31 cellular contexts compared by ENCODE assay signal in the genomic region with DNA sequence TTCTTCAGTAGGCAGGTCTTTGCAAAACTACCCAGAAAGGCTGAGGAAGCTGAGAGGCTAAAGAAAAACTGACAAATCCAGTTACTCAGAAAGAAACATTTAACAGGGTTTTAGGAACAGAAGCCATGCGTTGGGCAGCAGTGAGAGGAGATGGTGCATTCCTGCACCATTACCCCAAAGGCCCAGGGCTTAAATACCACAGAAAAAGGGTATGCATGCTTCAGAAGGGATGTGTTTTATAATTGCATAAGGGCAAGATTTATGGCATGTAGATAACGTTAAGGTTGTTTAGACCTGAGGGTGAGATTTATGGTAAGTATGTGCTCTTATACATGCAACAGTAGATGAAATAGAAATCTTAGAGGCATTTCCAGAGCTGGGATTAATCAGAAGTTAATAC. TPM values are rescaled to one million over a fixed set of nuclear protein-coding genes. Genes with fewer than 3 reads are reported as not detected.
A peak's percentile ranks its signal among the peaks of the same experiment; 100 is the strongest.
DNase-seq lines count a peak whose midpoint lies in the region; ATAC-seq, FAIRE-seq and TF ChIP-seq lines count a peak whose summit lies in the region.
"Had no signal": no experiment of that assay in that cellular context is flagged by ENCODE, and none has a peak within 500 bp of the region (broad histone marks: within the 10 kb centered on the region; RNA-seq: fewer than 3 reads in every experiment).

No MANE protein-coding gene starts in this region.

- no peak overlapping the region for H3K4me2 ChIP-seq in SK-N-SH
- no peak overlapping the region for H3K4me2 ChIP-seq in astrocyte (ENCODE audit: low read length)

- no peak overlapping the region for H3K9ac ChIP-seq in SK-N-SH
- no peak overlapping the region for H3K9ac ChIP-seq in astrocyte (ENCODE audit: low read length)

- no peaks in the 10 kb centered on the region for H3K9me2 ChIP-seq in SK-N-SH

- peaks cover 11% of the 10 kb centered on the region for H3F3A ChIP-seq in SK-N-SH (replicated peaks; ENCODE audit: insufficient read depth)

- POLR2A ChIA-PET in SK-N-SH (lab: Yijun Ruan, JAX) (no interaction called here), Caco-2 (lab: Charles Lee) (no interaction called here)

- H3K27me3 ChIP-seq in SK-N-SH (ENCODE audit: insufficient read depth) (no peaks in the 10 kb centered on the region), astrocyte (ENCODE audit: insufficient read depth, low read length) (no peaks in the 10 kb centered on the region), Caco-2 (replicated peaks; ENCODE audit: control insufficient read depth, insufficient read depth, low read length) (no peaks in the 10 kb centered on the region)
- H3K27me3 ChIP-seq: colonic mucosa, SJSA1, upper lobe of right lung had no signal

- 40% methylated on average over 2 of the region's 2 CpGs for WGBS in SK-N-SH (ENCODE audit: low lambda C conversion rate)

- H3K27ac ChIP-seq in SK-N-SH (ENCODE audit: low read depth in 2 of 2, low read length in 1 of 2) (peak overlapping the region in 1 of 2 experiments; percentile 12; a peak in 1 of 4 replicates), astrocyte (ENCODE audit: low read depth, low read length) (peak overlapping the region; percentile 66)
- H3K27ac ChIP-seq: 22Rv1, lower lobe of right lung, upper lobe of right lung had no signal

- H3K4me3 ChIP-seq in SK-N-SH (ENCODE audit: low read depth in 2 of 2, low read length in 1 of 2), result no peak overlapping the region
- no peak overlapping the region for H3K4me3 ChIP-seq in astrocyte (ENCODE audit: insufficient read depth, low read depth, low read length)
- no peak overlapping the region for H3K4me3 ChIP-seq in Caco-2 (ENCODE audit: low read depth, low read length)
- H3K4me3 ChIP-seq: colonic mucosa, lower lobe of right lung, SJSA1, upper lobe of right lung had no signal

- ATAC-seq in SK-N-SH treated with all-trans-retinoic acid at 6 μM for 48 hours (no peak), HG03521 (IDR thresholded peaks at IDR 0.05; ENCODE audit: unreplicated experiment) (no peak)
- ATAC-seq: lower lobe of right lung; natural killer cell treated with Interleukin-12 subunit alpha and Interleukin-12 subunit beta and Interleukin-15 and Interleukin-18, amount 100 ng/mL, for 72 hours; stimulated activated memory B cell treated with anti-CD40 and anti-IgM and Interleukin-4, amounts not matched to agents 10 μg/mL and 1 μg/mL and 100 μg/mL, for 72 hours; T-cell; upper lobe of right lung; WTC11 had no signal

- no peaks in the 10 kb centered on the region for H3K27me3 Mint-ChIP-seq in astrocyte (ENCODE audit: low read depth, unreplicated experiment)
- no peaks in the 10 kb centered on the region for H3K27me3 Mint-ChIP-seq in type B pancreatic cell
- H3K27me3 Mint-ChIP-seq in Caco-2 (ENCODE audit: insufficient read depth, unreplicated experiment), result no peaks in the 10 kb centered on the region
- H3K27me3 Mint-ChIP-seq: activated CD4-positive, alpha-beta T cell treated with anti-CD3 and anti-CD28 coated beads, Interleukin-2, amount 10 ng/mL, durations not matched to agents 7 days and 5 days had no signal

- no peaks in the 10 kb centered on the region for H4K20me1 ChIP-seq in SK-N-SH (ENCODE audit: insufficient read depth)
- peaks cover 10% of the 10 kb centered on the region for H4K20me1 ChIP-seq in astrocyte (ENCODE audit: insufficient read depth, low read length)

- peak overlapping the region; percentile 95 for H3K27ac Mint-ChIP-seq in astrocyte (ENCODE audit: unreplicated experiment)
- H3K27ac Mint-ChIP-seq in type B pancreatic cell, result peak overlapping the region; percentile 37
- H3K27ac Mint-ChIP-seq in Caco-2 (ENCODE audit: unreplicated experiment), result no peak overlapping the region
- H3K27ac Mint-ChIP-seq: activated CD4-positive, alpha-beta T cell treated with anti-CD3 and anti-CD28 coated beads, Interleukin-2, amount 10 ng/mL, durations not matched to agents 7 days and 5 days; activated naive CD8-positive, alpha-beta T cell; natural killer cell treated with Interleukin-12 subunit alpha and Interleukin-12 subunit beta and Interleukin-15 and Interleukin-18, amount 100 ng/mL, for 72 hours; stimulated activated memory B cell treated with anti-CD40 and anti-IgM and Interleukin-4, amounts not matched to agents 10 μg/mL and 1 μg/mL and 100 μg/mL, for 72 hours; T-cell; WTC11 had no signal

- CTCF ChIA-PET in SK-N-SH (lab: Yijun Ruan, JAX) (interaction anchor here (0.7 to 1.3 kb wide), 2 partner anchors 13 to 424 kb away, joined by 3 read pairs; no protein-coding TSS in a partner anchor), Caco-2 (lab: Charles Lee) (no interaction called here)

- no peak for TF ChIP-seq RAD21 in SK-N-SH (IDR thresholded peaks at IDR 0.05; ENCODE audit: low read length)

- TF ChIP-seq CTCF in SK-N-SH (IDR thresholded peaks at IDR 0.05), result no peak
- no peak for TF ChIP-seq CTCF in astrocyte (IDR thresholded peaks at IDR 0.05; ENCODE audit: insufficient read depth, low read depth, low read length)
- TF ChIP-seq CTCF in type B pancreatic cell (conservative IDR thresholded peaks at IDR 0.05), result no peak
- TF ChIP-seq CTCF in Caco-2 (IDR thresholded peaks at IDR 0.05; ENCODE audit: insufficient read depth in 1 of 2, low read depth in 1 of 2, low read length in 1 of 2, severe bottlenecking in 1 of 2, unreplicated experiment in 1 of 2), result no peak

- no peak for TF ChIP-seq EP300 in SK-N-SH (IDR thresholded peaks at IDR 0.05; ENCODE audit: borderline replicate concordance in 1 of 2, low read depth in 1 of 2, low read length in 1 of 2)

- no peak overlapping the region for H3K4me3 Mint-ChIP-seq in astrocyte (ENCODE audit: unreplicated experiment)
- H3K4me3 Mint-ChIP-seq in type B pancreatic cell, result no peak overlapping the region
- no peak overlapping the region for H3K4me3 Mint-ChIP-seq in Caco-2 (ENCODE audit: unreplicated experiment)
- H3K4me3 Mint-ChIP-seq: activated CD4-positive, alpha-beta T cell treated with anti-CD3 and anti-CD28 coated beads, Interleukin-2, amount 10 ng/mL, durations not matched to agents 7 days and 5 days; activated naive CD8-positive, alpha-beta T cell; natural killer cell treated with Interleukin-12 subunit alpha and Interleukin-12 subunit beta and Interleukin-15 and Interleukin-18, amount 100 ng/mL, for 72 hours; stimulated activated memory B cell treated with anti-CD40 and anti-IgM and Interleukin-4, amounts not matched to agents 10 μg/mL and 1 μg/mL and 100 μg/mL, for 72 hours; T-cell; WTC11 had no signal

- H3K79me2 ChIP-seq in SK-N-SH (ENCODE audit: insufficient read depth), result peaks cover 59% of the 10 kb centered on the region
- peaks cover 81% of the 10 kb centered on the region for H3K79me2 ChIP-seq in astrocyte (ENCODE audit: insufficient read depth, low read length)

- H3K4me1 ChIP-seq in SK-N-SH (ENCODE audit: control insufficient read depth in 1 of 2, insufficient read depth in 2 of 2, low read depth in 1 of 2, low read length in 1 of 2) (peaks cover 0 to 9% of the 10 kb centered on the region in 2 experiments; a peak in 1 of 4 replicates), astrocyte (ENCODE audit: insufficient read depth, low read length) (peaks cover 31% of the 10 kb centered on the region), Caco-2 (peaks cover 34% of the 10 kb centered on the region)
- H3K4me1 ChIP-seq: colonic mucosa had no signal

- BruUV-seq in Caco-2 (replicated peaks; lab: Mats Ljungman, UMichigan), result no TSS peak

- H3K9me3 Mint-ChIP-seq in astrocyte (ENCODE audit: unreplicated experiment) (peaks cover 3% of the 10 kb centered on the region), type B pancreatic cell (peaks cover 10% of the 10 kb centered on the region), Caco-2 (ENCODE audit: unreplicated experiment) (no peaks in the 10 kb centered on the region)
- H3K9me3 Mint-ChIP-seq: activated CD4-positive, alpha-beta T cell treated with anti-CD3 and anti-CD28 coated beads, Interleukin-2, amount 10 ng/mL, durations not matched to agents 7 days and 5 days; natural killer cell treated with Interleukin-12 subunit alpha and Interleukin-12 subunit beta and Interleukin-15 and Interleukin-18, amount 100 ng/mL, for 72 hours; T-cell; WTC11 had no signal

- DNase-seq in SK-N-SH (no peak), astrocyte (ENCODE audit: low read depth) (no peak), kidney tubule cell (ENCODE audit: low spot score) (peak; percentile 33), type B pancreatic cell (ENCODE audit: extremely low spot score, unreplicated experiment) (no peak), Caco-2 (no peak)
- no peak for DNase-seq in activated CD8-positive, alpha-beta memory T cell treated with anti-CD3 and anti-CD28 coated beads for 24 hours
- DNase-seq: activated CD4-positive, alpha-beta T cell treated with anti-CD3 and anti-CD28 coated beads, Interleukin-2, amount 10 ng/mL, durations not matched to agents 7 days and 5 days; activated effector memory CD4-positive, alpha-beta T cell treated with Interleukin-2 at 50 U/mL for 16 hours; activated T-cell treated with anti-CD3 and anti-CD28 coated beads, Interleukin-2, amount 50 U/mL, for 1 hour; anterior cingulate cortex; C1 segment of cervical spinal cord; colonic mucosa; DMS53; effector CD4-positive, alpha-beta T cell; glutamatergic neuron; lower lobe of right lung; RPMI8226; substantia nigra; T-cell; upper lobe of right lung had no signal

- no peaks in the 10 kb centered on the region for H3K9me3 ChIP-seq in SK-N-SH
- no peaks in the 10 kb centered on the region for H3K9me3 ChIP-seq in astrocyte (ENCODE audit: insufficient read depth, low read depth, low read length)
- H3K9me3 ChIP-seq in Caco-2, result no peaks in the 10 kb centered on the region
- H3K9me3 ChIP-seq: colonic mucosa, lower lobe of right lung, SJSA1, upper lobe of right lung had no signal

- FAIRE-seq in astrocyte (lab: Jason Lieb, UNC), result no peak

- H2AFZ ChIP-seq in SK-N-SH (ENCODE audit: low read depth) (no peak overlapping the region), astrocyte (ENCODE audit: low read depth, low read length) (no peak overlapping the region)

- H3K36me3 Mint-ChIP-seq in astrocyte (ENCODE audit: low read depth, unreplicated experiment), result peaks cover 13% of the 10 kb centered on the region
- H3K36me3 Mint-ChIP-seq in type B pancreatic cell, result peaks cover 15% of the 10 kb centered on the region
- peaks cover 62% of the 10 kb centered on the region for H3K36me3 Mint-ChIP-seq in Caco-2 (ENCODE audit: insufficient read depth, unreplicated experiment)
- H3K36me3 Mint-ChIP-seq: natural killer cell treated with Interleukin-12 subunit alpha and Interleukin-12 subunit beta and Interleukin-15 and Interleukin-18, amount 100 ng/mL, for 72 hours had no signal

- H3K36me3 ChIP-seq in SK-N-SH (replicated peaks in 1 of 2; ENCODE audit: control insufficient read depth in 1 of 2, insufficient read depth in 2 of 2, low read length in 1 of 2), result peaks cover 0 to 13% of the 10 kb centered on the region in 2 experiments
- H3K36me3 ChIP-seq in astrocyte (ENCODE audit: insufficient read depth, low read length), result peaks cover 7% of the 10 kb centered on the region
- peaks cover 2% of the 10 kb centered on the region; the same call in 1 of the 2 replicates for H3K36me3 ChIP-seq in Caco-2 (ENCODE audit: control insufficient read depth, insufficient read depth, low read length)
- H3K36me3 ChIP-seq: colonic mucosa, lower lobe of right lung, upper lobe of right lung had no signal

- intact Hi-C loops in Caco-2 (cut with micrococcal nuclease; ENCODE audit: unreplicated experiment), result no loop called here

- H3K4me1 Mint-ChIP-seq in astrocyte (ENCODE audit: low read depth, unreplicated experiment) (peaks cover 55% of the 10 kb centered on the region), type B pancreatic cell (ENCODE audit: unreplicated experiment) (peaks cover 15% of the 10 kb centered on the region), Caco-2 (ENCODE audit: low read depth, unreplicated experiment) (peaks cover 31% of the 10 kb centered on the region)

RNA-seq across cellular contexts. Expression of gene C3orf52, which starts 10.0 kb away (rescaled TPM):
- polyA plus RNA-seq in SK-N-SH (2012; rRNA removed), result 5.4 and 8.7 TPM in 2 replicates
- polyA plus RNA-seq in SK-N-SH (2012; cell fraction: cytosol; rRNA removed), result 5.7 TPM in 2 replicates
- polyA plus RNA-seq in SK-N-SH (2012; cell fraction: nucleus; rRNA removed), result 7.8 and 15.3 TPM in 2 replicates
- total RNA-seq in astrocyte, result 21.3 and 21.9 TPM in 2 replicates
- 8.4 and 11.9 TPM in 2 replicates for total RNA-seq in type B pancreatic cell (ENCODE audit: low replicate concordance)
- 52.4 and 64.5 TPM in 2 replicates for total RNA-seq in Caco-2 (2022)

RNA-seq across cellular contexts. Expression of gene GCSAM, which starts 36.9 kb away (rescaled TPM):
- polyA plus RNA-seq in SK-N-SH (2012; rRNA removed), result not detected in 2 replicates
- polyA plus RNA-seq in SK-N-SH (2012; cell fraction: cytosol; rRNA removed), result not detected in 2 replicates
- polyA plus RNA-seq in SK-N-SH (2012; cell fraction: nucleus; rRNA removed), result not detected in 2 replicates
- total RNA-seq in astrocyte (not detected in 2 replicates), type B pancreatic cell (ENCODE audit: low replicate concordance) (not detected in 2 replicates), Caco-2 (2022) (not detected in 2 replicates)
- total RNA-seq: H4, kidney epithelial cell, NCI-H460, SJSA1 had no signal
